In the genomic region with DNA sequence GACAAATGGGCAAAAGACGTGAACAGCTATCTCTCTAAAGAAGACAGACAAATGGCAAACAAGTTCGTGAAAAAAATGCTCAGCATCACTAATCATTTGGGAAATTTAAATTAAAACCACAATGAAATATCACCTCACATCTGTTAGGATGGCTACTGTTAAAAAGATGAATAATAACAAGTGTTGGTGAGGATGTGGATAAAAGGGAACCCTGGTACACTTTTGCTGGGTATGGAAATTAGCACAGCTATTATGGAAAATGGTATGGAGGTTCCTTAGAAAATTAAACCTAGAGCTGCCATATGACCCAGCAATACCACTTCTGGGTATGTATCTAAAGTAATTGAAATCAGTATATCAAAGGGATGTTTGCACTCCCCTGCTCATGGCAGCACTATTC, we compare ENCODE assay signal across 25 cellular contexts. TPM values are rescaled to one million over a fixed set of nuclear protein-coding genes. Genes with fewer than 3 reads are reported as not detected.
DNase-seq lines count a peak whose midpoint lies in the region; ATAC-seq, FAIRE-seq and TF ChIP-seq lines count a peak whose summit lies in the region.
"Had no signal": no experiment of that assay in that cellular context is flagged by ENCODE, and none has a peak within 500 bp of the region (broad histone marks: within the 10 kb centered on the region; RNA-seq: fewer than 3 reads in every experiment).

No MANE protein-coding gene starts in this region.

- no peak overlapping the region for H3K27ac ChIP-seq in A549
- H3K27ac ChIP-seq in HEK293 (ENCODE audit: extremely low read depth, low read depth, low read length) = no peak overlapping the region
- no peak overlapping the region for H3K27ac ChIP-seq in K562 (ENCODE audit: extremely low read depth, low read depth, low read length)
- H3K27ac ChIP-seq: 22Rv1, BLaER1 had no signal

- intact Hi-C loops in K562 (cut with micrococcal nuclease) = no loop called here

- in situ Hi-C loops in K562 (cut with MboI) = no loop called here

- H3K36me3 Mint-ChIP-seq in activated T-cell treated with anti-CD3 and anti-CD28 coated beads, Interleukin-2, amount 50 U/mL, for 72 hours (ENCODE audit: insufficient read depth in 2 of 2) = peaks cover 0 to 6% of the 10 kb centered on the region in 2 donors
- H3K36me3 Mint-ChIP-seq: CD14-positive monocyte; CD4-positive, CD25-positive, alpha-beta regulatory T cell had no signal

- H3K27me3 Mint-ChIP-seq in activated T-cell treated with anti-CD3 and anti-CD28 coated beads, Interleukin-2, amount 50 U/mL, for 72 hours (ENCODE audit: low read depth) = peaks cover 20% of the 10 kb centered on the region

- FAIRE-seq in A549 (lab: Jason Lieb, UNC) (peak; percentile 63), K562 (lab: Jason Lieb, UNC) (no peak)
- FAIRE-seq: D721Med, G401.6, GM12891, GM19239 had no signal

- TF ChIP-seq CTCF in A549 (IDR thresholded peaks at IDR 0.05) (no peak), HEK293 (tag by site-specific recombination; IDR thresholded peaks at IDR 0.05) (no peak), K562 (IDR thresholded peaks at IDR 0.05 in 2 of 3, conservative IDR thresholded peaks at IDR 0.05 in 1 of 3; ENCODE audit: insufficient read depth in 2 of 3, low read depth in 1 of 3, low read length in 3 of 3) (no peak)

- H3K9ac ChIP-seq in K562 (ENCODE audit: insufficient read depth in 1 of 2, low read depth in 2 of 2, low read length in 2 of 2) = no peak overlapping the region
- H3K9ac ChIP-seq: BLaER1 had no signal

- CTCF ChIA-PET in A549 (lab: Yijun Ruan, JAX) = no interaction called here
- CTCF ChIA-PET in HEK293 (lab: Yijun Ruan, JAX) = interaction anchor here (1.2 kb wide), 1 partner anchor 36 kb away, joined by 3 read pairs; no protein-coding TSS in a partner anchor
- CTCF ChIA-PET in K562 (lab: Yijun Ruan, JAX; ENCODE audit: low intra/inter-chr PET ratio) = no interaction called here

- TF ChIP-seq EP300 in A549 (IDR thresholded peaks at IDR 0.05) = no peak
- no peak for TF ChIP-seq EP300 in K562 (IDR thresholded peaks at IDR 0.05; ENCODE audit: low read length)

- TF ChIP-seq POLR2A in A549 (IDR thresholded peaks at IDR 0.05; ENCODE audit: low read length) (no peak), K562 (conservative IDR thresholded peaks at IDR 0.05) (no peak)

- H3K79me2 ChIP-seq in K562 (ENCODE audit: control insufficient read depth, insufficient read depth, low read length) = no peaks in the 10 kb centered on the region

- no peaks in the 10 kb centered on the region for H3K4me1 Mint-ChIP-seq in activated T-cell treated with anti-CD3 and anti-CD28 coated beads, Interleukin-2, amount 50 U/mL, for 72 hours (ENCODE audit: low read depth)
- H3K4me1 Mint-ChIP-seq: CD14-positive monocyte; CD4-positive, alpha-beta memory T cell; CD4-positive, CD25-positive, alpha-beta regulatory T cell had no signal

- no peak overlapping the region for H3K4me2 ChIP-seq in A549
- no peak overlapping the region for H3K4me2 ChIP-seq in K562 (ENCODE audit: insufficient read depth, low read length)
- H3K4me2 ChIP-seq: BLaER1 had no signal

- TF ChIP-seq RAD21 in A549 (conservative IDR thresholded peaks at IDR 0.05 in 1 of 2, IDR thresholded peaks at IDR 0.05 in 1 of 2) (no peak), K562 (CRISPR knock-in tag; conservative IDR thresholded peaks at IDR 0.05 in 1 of 2, IDR thresholded peaks at IDR 0.05 in 1 of 2) (no peak)

- POLR2A ChIA-PET in A549 (lab: Yijun Ruan, JAX) = no interaction called here
- POLR2A ChIA-PET in HEK293 (lab: Yijun Ruan, JAX) = interaction anchor here (0.6 kb wide), 1 partner anchor 74 kb away, joined by 8 read pairs; no protein-coding TSS in a partner anchor
- POLR2A ChIA-PET in K562 (lab: Yijun Ruan, JAX) = no interaction called here

- H3K9me1 ChIP-seq in K562 (ENCODE audit: control insufficient read depth, insufficient read depth, low read length) = no peaks in the 10 kb centered on the region

- peaks cover 0 to 4% of the 10 kb centered on the region in 2 donors for H3K9me3 Mint-ChIP-seq in activated T-cell treated with anti-CD3 and anti-CD28 coated beads, Interleukin-2, amount 50 U/mL, for 72 hours

- peaks cover 6 to 26% of the 10 kb centered on the region in 2 experiments; a peak in 3 of 5 replicates for H3K27me3 ChIP-seq in K562 (ENCODE audit: control insufficient read depth in 2 of 2, insufficient read depth in 2 of 2, low read length in 2 of 2)
- H3K27me3 ChIP-seq: BLaER1 had no signal

- no peak overlapping the region for H3K4me3 Mint-ChIP-seq in activated T-cell treated with anti-CD3 and anti-CD28 coated beads, Interleukin-2, amount 50 U/mL, for 72 hours
- H3K4me3 Mint-ChIP-seq: CD14-positive monocyte; CD4-positive, alpha-beta memory T cell; CD4-positive, CD25-positive, alpha-beta regulatory T cell had no signal

- H3K27ac Mint-ChIP-seq in activated T-cell treated with anti-CD3 and anti-CD28 coated beads, Interleukin-2, amount 50 U/mL, for 72 hours = no peak overlapping the region
- H3K27ac Mint-ChIP-seq: CD4-positive, alpha-beta memory T cell; CD4-positive, CD25-positive, alpha-beta regulatory T cell had no signal

- H3K4me3 ChIP-seq in A549 = no peak overlapping the region
- no peak overlapping the region for H3K4me3 ChIP-seq in HEK293 (ENCODE audit: low read depth, low read length)
- no peak overlapping the region for H3K4me3 ChIP-seq in K562
- H3K4me3 ChIP-seq: BLaER1 had no signal

- DNase-seq in A549 (ENCODE audit: low read depth in 1 of 2, low spot score in 1 of 2) = no peak
- DNase-seq in K562 (ENCODE audit: extremely low read depth in 1 of 4, low spot score in 3 of 4) = no peak
- no peak for DNase-seq in activated T-cell treated with anti-CD3 and anti-CD28 coated beads, Interleukin-2, amount 50 U/mL, for 72 hours
- DNase-seq in stimulated activated CD4-positive, alpha-beta T cell treated with anti-CD3 and anti-CD28 coated beads, Interleukin-4, amount 100 ng/mL, for 4 hours = no peak
- DNase-seq in HuH-7.5 (ENCODE audit: low spot score) = no peak
- DNase-seq: ACHN; BE2C; C1 segment of cervical spinal cord; Caco-2; Calu3; CD4-positive, alpha-beta memory T cell; CD4-positive, CD25-positive, alpha-beta regulatory T cell; DMS79 treated with DMSO at 0.1 percent for 48 hours; GF-D8 had no signal

- H3K9me3 ChIP-seq in A549 (peaks cover 23% of the 10 kb centered on the region), HEK293 (ENCODE audit: control insufficient read depth, insufficient read depth, low read depth, low read length) (no peaks in the 10 kb centered on the region), K562 (replicated peaks; ENCODE audit: control insufficient read depth, insufficient read depth, low read depth, low read length) (peaks cover 2% of the 10 kb centered on the region)
- H3K9me3 ChIP-seq: BE2C had no signal

- WGBS in A549 (ENCODE audit: missing lambda C conversion rate) = 3% methylated on average over 2 of the region's 2 CpGs
- 0% methylated on average over 2 of the region's 2 CpGs for WGBS in K562 (ENCODE audit: insufficient coverage, low coverage, missing lambda C conversion rate)

- H2AFZ ChIP-seq in K562 (ENCODE audit: low read depth, low read length) = no peak overlapping the region

- H4K20me1 ChIP-seq in K562 (replicated peaks; ENCODE audit: control insufficient read depth, insufficient read depth, low read length) = no peaks in the 10 kb centered on the region
- H4K20me1 ChIP-seq: BLaER1 had no signal

- ATAC-seq in A549 = no peak
- ATAC-seq in K562 = no peak
- no peak for ATAC-seq in activated T-cell treated with anti-CD3 and anti-CD28 coated beads, Interleukin-2, amount 50 U/mL, for 72 hours (replicated peaks in 1 of 2)

- H3K4me1 ChIP-seq in A549 (no peaks in the 10 kb centered on the region), HEK293 (ENCODE audit: control insufficient read depth, insufficient read depth, low read length) (no peaks in the 10 kb centered on the region), K562 (replicated peaks in 1 of 2; ENCODE audit: control insufficient read depth in 2 of 2, insufficient read depth in 2 of 2, low read length in 2 of 2) (no peaks in the 10 kb centered on the region)
- H3K4me1 ChIP-seq: BE2C, BLaER1, Caco-2 had no signal

- BruUV-seq in K562 (replicated peaks; lab: Mats Ljungman, UMichigan) = no TSS peak

- H3K36me3 ChIP-seq in HEK293 (ENCODE audit: control insufficient read depth in 2 of 2, insufficient read depth in 1 of 2, low read length in 2 of 2) = no peaks in the 10 kb centered on the region
- no peaks in the 10 kb centered on the region for H3K36me3 ChIP-seq in K562 (ENCODE audit: control insufficient read depth, insufficient read depth, low read length)
- H3K36me3 ChIP-seq: BE2C, BLaER1 had no signal

RNA-seq across cellular contexts. Expression of a gene that starts 7.1 kb away (rescaled TPM):
- polyA plus RNA-seq in A549 (2011; rRNA removed) (not detected in 2 replicates), A549 (2017; fragmentation: RNase III; extraction: RNeasy Plus Mini Kit Qiagen cat#74134 plus additional on column Dnase treatment) (not detected in 3 replicates), K562 (2011; rRNA removed) (not detected in 2 replicates), K562 (2014; fragmentation: Illumina TruSeq; extraction: Trizol) (not detected in 2 replicates), K562 (2014; fragmentation: Nextera tagmentation; extraction: Ambion mirVana) (not detected), K562 (2014; rRNA removed) (not detected in 2 replicates)
- polyA plus RNA-seq in A549 (2012; cell fraction: cytosol; rRNA removed) = not detected in 2 replicates
- not detected in 2 replicates for polyA plus RNA-seq in A549 (2012; cell fraction: nucleus; rRNA removed)
- polyA minus RNA-seq in A549 (2011; rRNA and poly(A)+ RNA removed) = not detected in 2 replicates
- not detected in 2 replicates for total RNA-seq in K562 (2011; cell fraction: chromatin; rRNA removed; ENCODE audit: low replicate concordance)
- not detected in 2 replicates for total RNA-seq in K562 (2011; cell fraction: nucleolus; rRNA removed)
- not detected in 2 replicates for total RNA-seq in K562 (2011; cell fraction: nucleoplasm; rRNA removed)
- total RNA-seq in K562 (2014; rRNA removed) (not detected in 2 replicates), K562 (2014; rRNA removed; fragmentation: Illumina TruSeq; extraction: Trizol) (not detected in 2 replicates), K562 (2015; rRNA removed; fragmentation: Illumina TruSeq; extraction: Trizol) (not detected in 2 replicates), K562 (2021) (not detected in 2 replicates)
- polyA plus RNA-seq in K562 (2011; cell fraction: cytosol; rRNA removed) = not detected in 2 replicates
- not detected in 2 replicates for polyA plus RNA-seq in K562 (2011; cell fraction: nucleus; rRNA removed)
- polyA plus RNA-seq in K562 (2012) = not detected in 2 replicates
- polyA minus RNA-seq in K562 (2011; rRNA and poly(A)+ RNA removed) = not detected in 2 replicates
- polyA minus RNA-seq in K562 (2011; cell fraction: cytosol; rRNA and poly(A)+ RNA removed) = not detected in 2 replicates
- polyA minus RNA-seq in K562 (2011; cell fraction: nucleus; rRNA and poly(A)+ RNA removed) = not detected in 2 replicates
- total RNA-seq in activated T-cell treated with anti-CD3 and anti-CD28 coated beads, Interleukin-2, amount 50 U/mL, for 72 hours = not detected
- total RNA-seq: A172; A673; Caco-2; Calu3; CD4-positive, alpha-beta memory T cell had no signal
- polyA plus RNA-seq: AG04450; CD4-positive, alpha-beta memory T cell; CD4-positive, CD25-positive, alpha-beta regulatory T cell had no signal

RNA-seq across cellular contexts. Expression of a gene that starts 42.3 kb away (rescaled TPM):
- polyA plus RNA-seq in A549 (2011; rRNA removed) (not detected in 2 replicates), A549 (2017; fragmentation: RNase III; extraction: RNeasy Plus Mini Kit Qiagen cat#74134 plus additional on column Dnase treatment) (not detected in 3 replicates), K562 (2011; rRNA removed) (not detected in 2 replicates), K562 (2014; fragmentation: Illumina TruSeq; extraction: Trizol) (not detected in 2 replicates), K562 (2014; fragmentation: Nextera tagmentation; extraction: Ambion mirVana) (not detected), K562 (2014; rRNA removed) (not detected in 2 replicates)
- polyA plus RNA-seq in A549 (2012; cell fraction: cytosol; rRNA removed) = not detected in 2 replicates
- not detected in 2 replicates for polyA plus RNA-seq in A549 (2012; cell fraction: nucleus; rRNA removed)
- polyA minus RNA-seq in A549 (2011; rRNA and poly(A)+ RNA removed) = not detected in 2 replicates
- not detected in 2 replicates for total RNA-seq in K562 (2011; cell fraction: chromatin; rRNA removed; ENCODE audit: low replicate concordance)
- not detected in 2 replicates for total RNA-seq in K562 (2011; cell fraction: nucleolus; rRNA removed)
- total RNA-seq in K562 (2011; cell fraction: nucleoplasm; rRNA removed) = not detected in 2 replicates
- total RNA-seq in K562 (2014; rRNA removed) (not detected in 2 replicates), K562 (2014; rRNA removed; fragmentation: Illumina TruSeq; extraction: Trizol) (not detected in 2 replicates), K562 (2015; rRNA removed; fragmentation: Illumina TruSeq; extraction: Trizol) (not detected in 2 replicates), K562 (2021) (not detected in 2 replicates)
- polyA plus RNA-seq in K562 (2011; cell fraction: cytosol; rRNA removed) = not detected in 2 replicates
- not detected in 2 replicates for polyA plus RNA-seq in K562 (2011; cell fraction: nucleus; rRNA removed)
- 0.21 TPM in 1 of 2 replicates, not detected in the other for polyA plus RNA-seq in K562 (2012)
- not detected in 2 replicates for polyA minus RNA-seq in K562 (2011; rRNA and poly(A)+ RNA removed)
- not detected in 2 replicates for polyA minus RNA-seq in K562 (2011; cell fraction: cytosol; rRNA and poly(A)+ RNA removed)
- not detected in 2 replicates for polyA minus RNA-seq in K562 (2011; cell fraction: nucleus; rRNA and poly(A)+ RNA removed)
- total RNA-seq in activated T-cell treated with anti-CD3 and anti-CD28 coated beads, Interleukin-2, amount 50 U/mL, for 72 hours = not detected
- total RNA-seq: A172; Caco-2; Calu3; CD4-positive, alpha-beta memory T cell; CD4-positive, CD25-positive, alpha-beta regulatory T cell had no signal
- polyA plus RNA-seq: AG04450; CD14-positive monocyte; CD4-positive, alpha-beta memory T cell; CD4-positive, CD25-positive, alpha-beta regulatory T cell had no signal

RNA-seq across cellular contexts. Expression of a gene that starts 44.8 kb away (rescaled TPM):
- not detected in 2 replicates for polyA plus RNA-seq in A549 (2011; rRNA removed)
- not detected in 2 replicates for polyA plus RNA-seq in A549 (2012; cell fraction: cytosol; rRNA removed)
- not detected in 2 replicates for polyA plus RNA-seq in A549 (2012; cell fraction: nucleus; rRNA removed)
- not detected in 3 replicates for polyA plus RNA-seq in A549 (2017; fragmentation: RNase III; extraction: RNeasy Plus Mini Kit Qiagen cat#74134 plus additional on column Dnase treatment)
- polyA minus RNA-seq in A549 (2011; rRNA and poly(A)+ RNA removed) = not detected in 2 replicates
- total RNA-seq in K562 (2011; cell fraction: chromatin; rRNA removed; ENCODE audit: low replicate concordance) = not detected in 2 replicates
- total RNA-seq in K562 (2011; cell fraction: nucleolus; rRNA removed) = not detected in 2 replicates
- total RNA-seq in K562 (2011; cell fraction: nucleoplasm; rRNA removed) = not detected in 2 replicates
- not detected in 2 replicates for total RNA-seq in K562 (2014; rRNA removed)
- not detected in 2 replicates for total RNA-seq in K562 (2014; rRNA removed; fragmentation: Illumina TruSeq; extraction: Trizol)
- total RNA-seq in K562 (2015; rRNA removed; fragmentation: Illumina TruSeq; extraction: Trizol) = not detected in 2 replicates
- not detected in 2 replicates for total RNA-seq in K562 (2021)
- not detected in 2 replicates for polyA plus RNA-seq in K562 (2011; rRNA removed)
- polyA plus RNA-seq in K562 (2011; cell fraction: cytosol; rRNA removed) = not detected in 2 replicates
- polyA plus RNA-seq in K562 (2011; cell fraction: nucleus; rRNA removed) = not detected in 2 replicates
- polyA plus RNA-seq in K562 (2012) = not detected in 2 replicates
- not detected in 2 replicates for polyA plus RNA-seq in K562 (2014; fragmentation: Illumina TruSeq; extraction: Trizol)
- not detected for polyA plus RNA-seq in K562 (2014; fragmentation: Nextera tagmentation; extraction: Ambion mirVana)
- polyA plus RNA-seq in K562 (2014; rRNA removed) = not detected in 2 replicates
- polyA minus RNA-seq in K562 (2011; rRNA and poly(A)+ RNA removed) = not detected in 2 replicates
- polyA minus RNA-seq in K562 (2011; cell fraction: cytosol; rRNA and poly(A)+ RNA removed) = not detected in 2 replicates
- polyA minus RNA-seq in K562 (2011; cell fraction: nucleus; rRNA and poly(A)+ RNA removed) = not detected in 2 replicates
- total RNA-seq in activated T-cell treated with anti-CD3 and anti-CD28 coated beads, Interleukin-2, amount 50 U/mL, for 72 hours = not detected
- total RNA-seq: A172; A673; Caco-2; Calu3; CD4-positive, alpha-beta memory T cell; CD4-positive, CD25-positive, alpha-beta regulatory T cell had no signal
- polyA plus RNA-seq: AG04450; CD14-positive monocyte; CD4-positive, alpha-beta memory T cell; CD4-positive, CD25-positive, alpha-beta regulatory T cell had no signal
